17 cellular contexts compared by ENCODE assay signal in genomic region chr1:184965889-184966860, GRCh38. TPM values are rescaled to one million over a fixed set of nuclear protein-coding genes. Genes with fewer than 3 reads are reported as not detected.
DNase-seq lines count a peak whose midpoint lies in the region; ATAC-seq and TF ChIP-seq lines count a peak whose summit lies in the region.
"Had no signal": no experiment of that assay in that cellular context is flagged by ENCODE, and none has a peak within 500 bp of the region (broad histone marks: within the 10 kb centered on the region; RNA-seq: fewer than 3 reads in every experiment).

No MANE protein-coding gene starts in this region.

- peaks cover 19% of the 10 kb centered on the region for H3K36me3 Mint-ChIP-seq in T-helper 17 cell (ENCODE audit: low read depth)

- H2AFZ ChIP-seq in fibroblast of lung (ENCODE audit: low read length) = no peak overlapping the region
- H2AFZ ChIP-seq: GM23338 had no signal

- H3K4me2 ChIP-seq in fibroblast of lung (ENCODE audit: extremely low read depth, insufficient read depth, low read length) = no peak overlapping the region
- H3K4me2 ChIP-seq: GM23338 had no signal

- peaks cover 50% of the 10 kb centered on the region for H3K4me1 Mint-ChIP-seq in T-helper 17 cell

- 67% methylated on average over 4 of the region's 4 CpGs for WGBS in right cardiac atrium

- no peak overlapping the region for H3K4me3 ChIP-seq in right cardiac atrium (ENCODE audit: low read length)
- H3K4me3 ChIP-seq in fibroblast of lung (replicated peaks in 1 of 4; ENCODE audit: control extremely low read depth in 1 of 4, insufficient read depth in 1 of 4, low read depth in 3 of 4, low read length in 4 of 4) = no peak overlapping the region
- no peak overlapping the region for H3K4me3 ChIP-seq in colonic mucosa
- H3K4me3 ChIP-seq: GM23338, transverse colon had no signal

- no peak for DNase-seq in right cardiac atrium
- DNase-seq in left ventricle myocardium superior = no peak
- DNase-seq in T-helper 17 cell = no peak
- peak; percentile 39 to 61 for DNase-seq in fibroblast of lung (ENCODE audit: low read depth in 2 of 2)
- DNase-seq in colonic mucosa = no peak
- DNase-seq in NOMO-1 treated with DMSO at 0.1 percent for 48 hours (lab: John Stamatoyannopoulos, UW; ENCODE audit: unreplicated experiment) = no peak
- DNase-seq in OCI-M2 (lab: John Stamatoyannopoulos, UW; ENCODE audit: unreplicated experiment) = no peak
- DNase-seq: activated CD4-positive, alpha-beta T cell treated with anti-CD3 and anti-CD28 coated beads for 4 hours; dermis blood vessel endothelial cell; NCI-H82; nephron progenitor cell; stimulated activated CD8-positive, alpha-beta memory T cell treated with anti-CD3 and anti-CD28 coated beads, Interleukin-4, amount 100 ng/mL, for 48 hours; transverse colon had no signal

- H3K27ac ChIP-seq in right cardiac atrium (ENCODE audit: low read length) = peak overlapping the region; percentile 2
- no peak overlapping the region for H3K27ac ChIP-seq in fibroblast of lung (ENCODE audit: insufficient read depth, low read length)
- H3K27ac ChIP-seq in colonic mucosa = no peak overlapping the region
- H3K27ac ChIP-seq: RWPE1, transverse colon had no signal

- H3K4me1 ChIP-seq in right cardiac atrium (ENCODE audit: control insufficient read depth, insufficient read depth, low read length) = no peaks in the 10 kb centered on the region
- peaks cover 2% of the 10 kb centered on the region for H3K4me1 ChIP-seq in fibroblast of lung (ENCODE audit: control insufficient read depth, extremely low read depth, insufficient read depth, low read length)
- no peaks in the 10 kb centered on the region for H3K4me1 ChIP-seq in colonic mucosa

- intact Hi-C loops in right cardiac atrium (cut with DNase I) (no loop called here), left ventricle myocardium superior (cut with micrococcal nuclease) (no loop called here), colonic mucosa (cut with DNase I) (no loop called here)

- TF ChIP-seq CTCF in fibroblast of lung (conservative IDR thresholded peaks at IDR 0.05 in 1 of 2, IDR thresholded peaks at IDR 0.05 in 1 of 2; ENCODE audit: low read depth in 1 of 2, low read length in 2 of 2) = no peak
- TF ChIP-seq CTCF in colonic mucosa (IDR thresholded peaks at IDR 0.05) = no peak

- H3K4me3 Mint-ChIP-seq in T-helper 17 cell = no peak overlapping the region
- H3K4me3 Mint-ChIP-seq: GM23338; nephron progenitor cell; T-helper 2 cell treated with Interferon-gamma antibody and Interleukin-4, amounts not matched to agents 5 μg/mL and 100 μg/mL, for 36 hours had no signal

- no peak overlapping the region for H3K9ac ChIP-seq in fibroblast of lung (ENCODE audit: insufficient read depth, low read length)
- no peak overlapping the region for H3K9ac ChIP-seq in colonic mucosa (ENCODE audit: low read depth in 2 of 2, low read length in 2 of 2)

- H3K27me3 Mint-ChIP-seq in T-helper 17 cell = no peaks in the 10 kb centered on the region

- H3K27ac Mint-ChIP-seq in T-helper 17 cell = peak overlapping the region; percentile 85
- H3K27ac Mint-ChIP-seq: GM23338; nephron progenitor cell; T-helper 2 cell treated with Interferon-gamma antibody and Interleukin-4, amounts not matched to agents 5 μg/mL and 100 μg/mL, for 36 hours had no signal

- peaks cover 6% of the 10 kb centered on the region for H3K79me2 ChIP-seq in fibroblast of lung (ENCODE audit: control insufficient read depth, insufficient read depth, low read length)

- no peaks in the 10 kb centered on the region for H3K9me3 ChIP-seq in right cardiac atrium (ENCODE audit: control insufficient read depth, low read length)
- H3K9me3 ChIP-seq in T-helper 17 cell (ENCODE audit: control insufficient read depth, low read length, poor library complexity, severe bottlenecking) = no peaks in the 10 kb centered on the region
- no peaks in the 10 kb centered on the region for H3K9me3 ChIP-seq in fibroblast of lung (ENCODE audit: control insufficient read depth, insufficient read depth, low read depth, low read length)
- no peaks in the 10 kb centered on the region for H3K9me3 ChIP-seq in colonic mucosa
- H3K9me3 ChIP-seq: transverse colon had no signal

- H3K27me3 ChIP-seq in right cardiac atrium (ENCODE audit: control insufficient read depth, insufficient read depth) = no peaks in the 10 kb centered on the region
- H3K27me3 ChIP-seq in fibroblast of lung (ENCODE audit: control insufficient read depth, insufficient read depth, low read length) = no peaks in the 10 kb centered on the region
- no peaks in the 10 kb centered on the region for H3K27me3 ChIP-seq in colonic mucosa
- H3K27me3 ChIP-seq: transverse colon had no signal

- no peak for ATAC-seq in right cardiac atrium
- ATAC-seq in left ventricle myocardium superior = no peak
- peak; percentile 17 for ATAC-seq in T-helper 17 cell
- ATAC-seq in HG02870 (IDR thresholded peaks at IDR 0.05; ENCODE audit: unreplicated experiment) = no peak
- ATAC-seq: GM23338 had no signal

- H3K36me3 ChIP-seq in fibroblast of lung (ENCODE audit: control insufficient read depth, insufficient read depth, low read length) = no peaks in the 10 kb centered on the region
- no peaks in the 10 kb centered on the region for H3K36me3 ChIP-seq in colonic mucosa
- H3K36me3 ChIP-seq: transverse colon had no signal

- H4K20me1 ChIP-seq in fibroblast of lung (ENCODE audit: control insufficient read depth, extremely low read depth, insufficient read depth, low read length) = no peaks in the 10 kb centered on the region

RNA-seq across cellular contexts. Expression of gene NIBAN1, which starts 8.1 kb away (rescaled TPM):
- total RNA-seq in right cardiac atrium (100 to 1,000 TPM; 307 to 359 (median 329) TPM), left ventricle myocardium superior (397 TPM), T-helper 17 cell (10 to 100 TPM; 61.3 to 65.7 TPM), fibroblast of lung (91.7 and 122 TPM in 2 replicates), colonic mucosa (10 to 100 TPM in 1 of 2 donors, 1 to 10 TPM in 1; 3.8 to 30.9 TPM)
- polyA plus RNA-seq in right cardiac atrium (105 TPM), fibroblast of lung (11.9 and 31.3 TPM in 2 replicates)
- 14.8 and 31.6 TPM in 2 replicates for polyA plus RNA-seq in fibroblast of lung (2012)
- 10.6 and 30.2 TPM in 2 replicates for polyA minus RNA-seq in fibroblast of lung (ENCODE audit: low replicate concordance)

Comparison
In these comparisons a context has a peak if more than half of its experiments do, and no peak if none do; other contexts are left out.
1. DNase-seq: peak in fibroblast of lung (2 of 2); none in right cardiac atrium (0 of 3), left ventricle myocardium superior (single experiment), T-helper 17 cell (0 of 3), colonic mucosa (single experiment), NOMO-1 treated with DMSO at 0.1 percent for 48 hours (single experiment) and OCI-M2 (single experiment).